In the genomic region with DNA sequence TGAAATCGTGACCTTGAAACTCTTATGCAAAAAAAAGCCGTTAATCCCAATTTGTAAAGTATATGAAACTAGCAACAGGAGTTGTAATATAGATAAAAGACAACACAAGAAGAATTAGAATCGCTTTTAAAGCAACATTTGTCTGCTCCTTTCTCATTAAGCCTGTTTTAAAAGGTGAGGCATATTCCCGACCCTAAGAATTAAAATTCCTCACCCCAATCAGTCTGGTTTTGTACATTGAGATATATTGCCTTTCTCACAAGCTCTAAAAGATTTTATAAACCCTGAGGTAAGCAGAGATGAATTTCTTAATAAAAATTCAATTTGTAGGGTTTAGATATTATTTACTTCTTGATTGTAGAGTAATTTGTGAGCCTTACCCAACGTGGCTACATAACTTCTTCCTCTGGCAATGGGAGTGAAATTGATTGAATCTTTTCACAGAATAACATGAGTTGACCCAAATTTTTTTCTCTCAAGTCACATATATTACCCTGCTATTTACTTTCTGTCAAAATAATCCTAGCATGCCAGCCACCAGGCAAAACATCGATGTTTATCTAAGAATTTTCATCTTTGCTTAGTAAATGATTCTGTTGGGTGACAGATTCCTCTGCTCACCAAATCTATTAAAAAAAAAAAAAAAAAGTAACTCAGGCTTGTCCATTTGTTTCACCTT, we compare ENCODE assay signal across 36 cellular contexts.
"Had no signal": no experiment of that assay in that cellular context is flagged by ENCODE, and none has a peak within 500 bp of the region (broad histone marks: within the 10 kb centered on the region; RNA-seq: fewer than 3 reads in every experiment).

No MANE protein-coding gene starts in this region.

- H3K9me3 ChIP-seq: adrenal gland, esophagus muscularis mucosa had no signal

- H3K4me3 ChIP-seq: adrenal gland, esophagus muscularis mucosa, gastroesophageal sphincter, heart right ventricle had no signal

- H3K4me3 Mint-ChIP-seq: activated B cell treated with CpG ODN at 0.5 μM for 24 hours; activated CD8-positive, alpha-beta T cell treated with anti-CD3 and anti-CD28 coated beads for 36 hours; activated naive CD4-positive, alpha-beta T cell treated with anti-CD3 and anti-CD28 coated beads for 36 hours; activated naive CD4-positive, alpha-beta T cell treated with anti-CD3 and anti-CD28 coated beads, Interleukin-2, amount 50 U/mL, for 24 hours; activated naive CD8-positive, alpha-beta T cell treated with anti-CD3 and anti-CD28 coated beads for 36 hours; activated naive CD8-positive, alpha-beta T cell treated with anti-CD3 and anti-CD28 coated beads, Interleukin-2, amount 50 U/mL, for 24 hours; activated T-cell treated with anti-CD3 and anti-CD28 coated beads, Interleukin-2, amount 50 U/mL, for 4 hours; activated T-helper 17 cell treated with anti-CD3 and anti-CD28 coated beads, Interleukin-2, amount 50 U/mL, for 72 hours; central memory CD8-positive, alpha-beta T cell; effector memory CD8-positive, alpha-beta T cell; T-helper 17 cell; T-helper 2 cell treated with Interferon-gamma antibody and Interleukin-4, amounts not matched to agents 5 μg/mL and 100 μg/mL, for 36 hours had no signal

- H3K4me1 ChIP-seq: adrenal gland, esophagus muscularis mucosa, gastroesophageal sphincter had no signal

- H3K27me3 Mint-ChIP-seq: activated CD8-positive, alpha-beta T cell treated with anti-CD3 and anti-CD28 coated beads for 36 hours; activated naive CD4-positive, alpha-beta T cell treated with anti-CD3 and anti-CD28 coated beads, Interleukin-2, amount 50 U/mL, for 24 hours; activated naive CD8-positive, alpha-beta T cell treated with anti-CD3 and anti-CD28 coated beads for 36 hours; activated naive CD8-positive, alpha-beta T cell treated with anti-CD3 and anti-CD28 coated beads, Interleukin-2, amount 50 U/mL, for 24 hours; activated T-helper 17 cell treated with anti-CD3 and anti-CD28 coated beads, Interleukin-2, amount 50 U/mL, for 72 hours; central memory CD8-positive, alpha-beta T cell had no signal

- ATAC-seq: activated CD4-positive, CD25-positive, alpha-beta regulatory T cell treated with anti-CD3 and anti-CD28 coated beads, Interleukin-2, amount 50 U/mL, for 24 hours; activated CD8-positive, alpha-beta T cell treated with anti-CD3 and anti-CD28 coated beads for 36 hours; activated naive CD8-positive, alpha-beta T cell treated with anti-CD3 and anti-CD28 coated beads, Interleukin-2, amount 50 U/mL, for 24 hours; activated T-cell treated with anti-CD3 and anti-CD28 coated beads, Interleukin-2, amount 50 U/mL, for 4 hours; activated T-helper 17 cell treated with anti-CD3 and anti-CD28 coated beads, Interleukin-2, amount 50 U/mL, for 72 hours; effector memory CD8-positive, alpha-beta T cell; gastroesophageal sphincter; heart right ventricle; T-helper 17 cell had no signal

- H3K36me3 ChIP-seq: adrenal gland, brain microvascular endothelial cell, esophagus muscularis mucosa, gastroesophageal sphincter, heart right ventricle, WERI-Rb-1 had no signal

- H3K9me3 Mint-ChIP-seq: activated B cell treated with CpG ODN at 0.5 μM for 24 hours; activated CD8-positive, alpha-beta T cell treated with anti-CD3 and anti-CD28 coated beads for 36 hours; activated naive CD8-positive, alpha-beta T cell treated with anti-CD3 and anti-CD28 coated beads for 36 hours; activated T-cell treated with anti-CD3 and anti-CD28 coated beads, Interleukin-2, amount 50 U/mL, for 4 hours; activated T-helper 17 cell treated with anti-CD3 and anti-CD28 coated beads, Interleukin-2, amount 50 U/mL, for 72 hours; central memory CD8-positive, alpha-beta T cell; effector memory CD8-positive, alpha-beta T cell; T-helper 2 cell treated with Interferon-gamma antibody and Interleukin-4, amounts not matched to agents 5 μg/mL and 100 μg/mL, for 36 hours had no signal

- H3K36me3 Mint-ChIP-seq: activated naive CD4-positive, alpha-beta T cell treated with anti-CD3 and anti-CD28 coated beads, Interleukin-2, amount 50 U/mL, for 24 hours; activated naive CD8-positive, alpha-beta T cell treated with anti-CD3 and anti-CD28 coated beads for 36 hours had no signal

- H3K27me3 ChIP-seq: adrenal gland, brain microvascular endothelial cell, esophagus muscularis mucosa, gastroesophageal sphincter, heart right ventricle had no signal

- H3K27ac ChIP-seq: adrenal gland, brain microvascular endothelial cell, esophagus muscularis mucosa, gastroesophageal sphincter, heart right ventricle, WERI-Rb-1 had no signal

- FAIRE-seq: bronchial epithelial cell, colon had no signal

- H3K4me1 Mint-ChIP-seq: activated B cell treated with CpG ODN at 0.5 μM for 24 hours had no signal

- DNase-seq: activated B cell treated with CpG ODN at 0.5 μM for 24 hours; activated CD4-positive, alpha-beta T cell treated with anti-CD3 and anti-CD28 coated beads for 48 hours; activated CD4-positive, alpha-beta T cell treated with anti-CD3 and anti-CD28 coated beads, Interleukin-2, amount 50 U/mL, for 1 hour; activated CD4-positive, alpha-beta T cell treated with anti-CD3 and anti-CD28 coated beads, Interleukin-2, amount 50 U/mL, for 48 hours; activated CD8-positive, alpha-beta memory T cell treated with anti-CD3 and anti-CD28 coated beads for 24 hours; activated CD8-positive, alpha-beta T cell treated with anti-CD3 and anti-CD28 coated beads for 36 hours; activated effector memory CD4-positive, alpha-beta T cell treated with Interleukin-2 at 50 U/mL for 16 hours; activated gamma-delta T cell treated with Interleukin-2 at 50 U/mL for 16 hours; activated naive CD4-positive, alpha-beta T cell treated with anti-CD3 and anti-CD28 coated beads for 36 hours; activated naive CD8-positive, alpha-beta T cell treated with anti-CD3 and anti-CD28 coated beads for 36 hours; activated naive CD8-positive, alpha-beta T cell treated with anti-CD3 and anti-CD28 coated beads, Interleukin-2, amount 50 U/mL, for 24 hours; activated T-cell treated with anti-CD3 and anti-CD28 coated beads, Interleukin-2, amount 50 U/mL, for 4 hours; adrenal gland; amygdala; aorta; brain microvascular endothelial cell; cortex of kidney; dermis blood vessel endothelial cell; effector CD4-positive, alpha-beta T cell; effector memory CD8-positive, alpha-beta T cell; erythroblast; foreskin melanocyte; heart right ventricle; T-helper 1 cell; T-helper 17 cell; T1000; WERI-Rb-1 had no signal

- H3K27ac Mint-ChIP-seq: activated B cell treated with CpG ODN at 0.5 μM for 24 hours; activated CD8-positive, alpha-beta T cell treated with anti-CD3 and anti-CD28 coated beads for 36 hours; activated naive CD4-positive, alpha-beta T cell treated with anti-CD3 and anti-CD28 coated beads for 36 hours; activated naive CD4-positive, alpha-beta T cell treated with anti-CD3 and anti-CD28 coated beads, Interleukin-2, amount 50 U/mL, for 24 hours; activated naive CD8-positive, alpha-beta T cell treated with anti-CD3 and anti-CD28 coated beads for 36 hours; activated naive CD8-positive, alpha-beta T cell treated with anti-CD3 and anti-CD28 coated beads, Interleukin-2, amount 50 U/mL, for 24 hours; activated T-helper 17 cell treated with anti-CD3 and anti-CD28 coated beads, Interleukin-2, amount 50 U/mL, for 72 hours; effector memory CD8-positive, alpha-beta T cell; T-helper 17 cell; T-helper 2 cell treated with Interferon-gamma antibody and Interleukin-4, amounts not matched to agents 5 μg/mL and 100 μg/mL, for 36 hours had no signal
